ENCODE assay signal across 1 cellular context in genomic region chr12:92928962-92929915, GRCh38.
TF ChIP-seq lines count a peak whose summit lies in the region.

Gene EEA1, minus strand, starts transcription at chr12:92929295. Its CDS starts 229 bp downstream, at chr12:92929066.

TF ChIP-seq in K562, 482 proteins besides CTCF, POLR2A, EP300 and RAD21 (continued from another document and continues in another):
- TF ChIP-seq ERF (CRISPR knock-in tag; IDR thresholded peaks at IDR 0.05) = peak; percentile 81; the same call in 1 of the 2 replicates
- TF ChIP-seq ZNF589 (CRISPR knock-in tag; IDR thresholded peaks at IDR 0.05; ENCODE audit: low read depth) = peak; percentile 73; the same call in 1 of the 2 replicates
- TF ChIP-seq ZNF583 (CRISPR knock-in tag; IDR thresholded peaks at IDR 0.05) = no peak
- no peak for TF ChIP-seq ZNF785 (CRISPR knock-in tag; IDR thresholded peaks at IDR 0.05)
- TF ChIP-seq COPS2 (conservative IDR thresholded peaks at IDR 0.05) = no peak
- peak; percentile 51; the same call in 1 of the 2 replicates for TF ChIP-seq FOXK1 (CRISPR knock-in tag; IDR thresholded peaks at IDR 0.05; ENCODE audit: borderline replicate concordance)
- TF ChIP-seq U2AF2 (optimal IDR thresholded peaks at IDR 0.05; ENCODE audit: low read depth, low read length) = no peak
- no peak for TF ChIP-seq HDGF (IDR thresholded peaks at IDR 0.05)
- no peak for TF ChIP-seq HMG20A (CRISPR knock-in tag; conservative IDR thresholded peaks at IDR 0.05)
- no peak for TF ChIP-seq ZNF143 (CRISPR knock-in tag; IDR thresholded peaks at IDR 0.05)
- no peak for TF ChIP-seq ZNF146 (CRISPR knock-in tag; IDR thresholded peaks at IDR 0.05; ENCODE audit: unreplicated experiment)
- no peak for TF ChIP-seq ZNF124 (CRISPR knock-in tag; IDR thresholded peaks at IDR 0.05)
- no peak for TF ChIP-seq TSHZ1 (CRISPR knock-in tag; IDR thresholded peaks at IDR 0.05)
- TF ChIP-seq, protein P1, sequence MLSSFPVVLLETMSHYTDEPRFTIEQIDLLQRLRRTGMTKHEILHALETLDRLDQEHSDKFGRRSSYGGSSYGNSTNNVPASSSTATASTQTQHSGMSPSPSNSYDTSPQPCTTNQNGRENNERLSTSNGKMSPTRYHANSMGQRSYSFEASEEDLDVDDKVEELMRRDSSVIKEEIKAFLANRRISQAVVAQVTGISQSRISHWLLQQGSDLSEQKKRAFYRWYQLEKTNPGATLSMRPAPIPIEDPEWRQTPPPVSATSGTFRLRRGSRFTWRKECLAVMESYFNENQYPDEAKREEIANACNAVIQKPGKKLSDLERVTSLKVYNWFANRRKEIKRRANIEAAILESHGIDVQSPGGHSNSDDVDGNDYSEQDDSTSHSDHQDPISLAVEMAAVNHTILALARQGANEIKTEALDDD (IDR thresholded peaks at IDR 0.05) = peak; percentile 65
- no peak for TF ChIP-seq DDX20 (tag; IDR thresholded peaks at IDR 0.05; ENCODE audit: low read depth)
- no peak; the same call in 1 of the 2 replicates for TF ChIP-seq KHSRP (IDR thresholded peaks at IDR 0.05)
- TF ChIP-seq, protein P2, sequence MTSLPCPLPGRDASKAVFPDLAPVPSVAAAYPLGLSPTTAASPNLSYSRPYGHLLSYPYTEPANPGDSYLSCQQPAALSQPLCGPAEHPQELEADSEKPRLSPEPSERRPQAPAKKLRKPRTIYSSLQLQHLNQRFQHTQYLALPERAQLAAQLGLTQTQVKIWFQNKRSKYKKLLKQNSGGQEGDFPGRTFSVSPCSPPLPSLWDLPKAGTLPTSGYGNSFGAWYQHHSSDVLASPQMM (CRISPR knock-in tag; IDR thresholded peaks at IDR 0.05) = no peak
- TF ChIP-seq ILK (tag; IDR thresholded peaks at IDR 0.05; ENCODE audit: borderline replicate concordance, low read depth) = no peak
- no peak for TF ChIP-seq NR3C1 (CRISPR knock-in tag; IDR thresholded peaks at IDR 0.05)
- no peak for TF ChIP-seq RFX5 (IDR thresholded peaks at IDR 0.05; ENCODE audit: low read depth, low read length)
- TF ChIP-seq SP2 (IDR thresholded peaks at IDR 0.05; ENCODE audit: extremely low read depth, low read depth, low read length, poor library complexity, severe bottlenecking) = peak; percentile 46
- TF ChIP-seq C11orf30 (IDR thresholded peaks at IDR 0.05; ENCODE audit: low read depth) = peak; percentile 91
- no peak for TF ChIP-seq CUX1 (CRISPR knock-in tag; IDR thresholded peaks at IDR 0.05)
- TF ChIP-seq ZNF133 (CRISPR knock-in tag; IDR thresholded peaks at IDR 0.05) = no peak
- no peak for TF ChIP-seq GABPB2 (CRISPR knock-in tag; conservative IDR thresholded peaks at IDR 0.05)
- TF ChIP-seq TFAP4 (CRISPR knock-in tag; IDR thresholded peaks at IDR 0.05; ENCODE audit: borderline replicate concordance) = peak; percentile 83
- TF ChIP-seq TOE1 (IDR thresholded peaks at IDR 0.05; ENCODE audit: borderline replicate concordance) = peak; percentile 36; the same call in 1 of the 2 replicates
- peak; percentile 78; the same call in 1 of the 2 replicates for TF ChIP-seq TOE1 (CRISPR knock-in tag; IDR thresholded peaks at IDR 0.05; ENCODE audit: borderline replicate concordance, low read depth)
- TF ChIP-seq, protein P3, sequence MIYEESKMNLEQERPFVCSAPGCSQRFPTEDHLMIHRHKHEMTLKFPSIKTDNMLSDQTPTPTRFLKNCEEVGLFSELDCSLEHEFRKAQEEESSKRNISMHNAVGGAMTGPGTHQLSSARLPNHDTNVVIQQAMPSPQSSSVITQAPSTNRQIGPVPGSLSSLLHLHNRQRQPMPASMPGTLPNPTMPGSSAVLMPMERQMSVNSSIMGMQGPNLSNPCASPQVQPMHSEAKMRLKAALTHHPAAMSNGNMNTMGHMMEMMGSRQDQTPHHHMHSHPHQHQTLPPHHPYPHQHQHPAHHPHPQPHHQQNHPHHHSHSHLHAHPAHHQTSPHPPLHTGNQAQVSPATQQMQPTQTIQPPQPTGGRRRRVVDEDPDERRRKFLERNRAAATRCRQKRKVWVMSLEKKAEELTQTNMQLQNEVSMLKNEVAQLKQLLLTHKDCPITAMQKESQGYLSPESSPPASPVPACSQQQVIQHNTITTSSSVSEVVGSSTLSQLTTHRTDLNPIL (CRISPR knock-in tag; IDR thresholded peaks at IDR 0.05) = no peak
- no peak for TF ChIP-seq CHD1 (IDR thresholded peaks at IDR 0.05; ENCODE audit: low read length)
- TF ChIP-seq OTX1 (CRISPR knock-in tag; IDR thresholded peaks at IDR 0.05) = no peak
- no peak for TF ChIP-seq MYNN (IDR thresholded peaks at IDR 0.05)
- no peak for TF ChIP-seq MYNN (CRISPR knock-in tag; IDR thresholded peaks at IDR 0.05)
- no peak for TF ChIP-seq XRCC3 (IDR thresholded peaks at IDR 0.05)
- TF ChIP-seq, protein P4, sequence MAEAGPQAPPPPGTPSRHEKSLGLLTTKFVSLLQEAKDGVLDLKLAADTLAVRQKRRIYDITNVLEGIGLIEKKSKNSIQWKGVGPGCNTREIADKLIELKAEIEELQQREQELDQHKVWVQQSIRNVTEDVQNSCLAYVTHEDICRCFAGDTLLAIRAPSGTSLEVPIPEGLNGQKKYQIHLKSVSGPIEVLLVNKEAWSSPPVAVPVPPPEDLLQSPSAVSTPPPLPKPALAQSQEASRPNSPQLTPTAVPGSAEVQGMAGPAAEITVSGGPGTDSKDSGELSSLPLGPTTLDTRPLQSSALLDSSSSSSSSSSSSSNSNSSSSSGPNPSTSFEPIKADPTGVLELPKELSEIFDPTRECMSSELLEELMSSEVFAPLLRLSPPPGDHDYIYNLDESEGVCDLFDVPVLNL (CRISPR knock-in tag; IDR thresholded peaks at IDR 0.05; ENCODE audit: low read depth) = 0 out of 2 replicates have a peak, but pooled peaks have one; percentile 53
- no peak for TF ChIP-seq RAD51 (IDR thresholded peaks at IDR 0.05; ENCODE audit: borderline replicate concordance, low read depth)
- TF ChIP-seq JUNB (CRISPR knock-in tag; conservative IDR thresholded peaks at IDR 0.05) = no peak
- TF ChIP-seq, protein P5, sequence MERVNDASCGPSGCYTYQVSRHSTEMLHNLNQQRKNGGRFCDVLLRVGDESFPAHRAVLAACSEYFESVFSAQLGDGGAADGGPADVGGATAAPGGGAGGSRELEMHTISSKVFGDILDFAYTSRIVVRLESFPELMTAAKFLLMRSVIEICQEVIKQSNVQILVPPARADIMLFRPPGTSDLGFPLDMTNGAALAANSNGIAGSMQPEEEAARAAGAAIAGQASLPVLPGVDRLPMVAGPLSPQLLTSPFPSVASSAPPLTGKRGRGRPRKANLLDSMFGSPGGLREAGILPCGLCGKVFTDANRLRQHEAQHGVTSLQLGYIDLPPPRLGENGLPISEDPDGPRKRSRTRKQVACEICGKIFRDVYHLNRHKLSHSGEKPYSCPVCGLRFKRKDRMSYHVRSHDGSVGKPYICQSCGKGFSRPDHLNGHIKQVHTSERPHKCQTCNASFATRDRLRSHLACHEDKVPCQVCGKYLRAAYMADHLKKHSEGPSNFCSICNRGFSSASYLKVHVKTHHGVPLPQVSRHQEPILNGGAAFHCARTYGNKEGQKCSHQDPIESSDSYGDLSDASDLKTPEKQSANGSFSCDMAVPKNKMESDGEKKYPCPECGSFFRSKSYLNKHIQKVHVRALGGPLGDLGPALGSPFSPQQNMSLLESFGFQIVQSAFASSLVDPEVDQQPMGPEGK (CRISPR knock-in tag; IDR thresholded peaks at IDR 0.05; ENCODE audit: borderline replicate concordance) = no peak
- no peak for TF ChIP-seq MECOM (CRISPR knock-in tag; IDR thresholded peaks at IDR 0.05)
- TF ChIP-seq ZNF165 (CRISPR knock-in tag; IDR thresholded peaks at IDR 0.05; ENCODE audit: borderline replicate concordance) = no peak
- TF ChIP-seq CBFA2T2 (conservative IDR thresholded peaks at IDR 0.05) = no peak
- TF ChIP-seq POLR2AphosphoS2 (IDR thresholded peaks at IDR 0.05; ENCODE audit: low read length) = no peak
- TF ChIP-seq, protein P6, sequence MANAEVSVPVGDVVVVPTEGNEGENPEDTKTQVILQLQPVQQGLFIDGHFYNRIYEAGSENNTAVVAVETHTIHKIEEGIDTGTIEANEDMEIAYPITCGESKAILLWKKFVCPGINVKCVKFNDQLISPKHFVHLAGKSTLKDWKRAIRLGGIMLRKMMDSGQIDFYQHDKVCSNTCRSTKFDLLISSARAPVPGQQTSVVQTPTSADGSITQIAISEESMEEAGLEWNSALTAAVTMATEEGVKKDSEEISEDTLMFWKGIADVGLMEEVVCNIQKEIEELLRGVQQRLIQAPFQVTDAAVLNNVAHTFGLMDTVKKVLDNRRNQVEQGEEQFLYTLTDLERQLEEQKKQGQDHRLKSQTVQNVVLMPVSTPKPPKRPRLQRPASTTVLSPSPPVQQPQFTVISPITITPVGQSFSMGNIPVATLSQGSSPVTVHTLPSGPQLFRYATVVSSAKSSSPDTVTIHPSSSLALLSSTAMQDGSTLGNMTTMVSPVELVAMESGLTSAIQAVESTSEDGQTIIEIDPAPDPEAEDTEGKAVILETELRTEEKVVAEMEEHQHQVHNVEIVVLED (CRISPR knock-in tag; IDR thresholded peaks at IDR 0.05) = peak; percentile 93
- no peak for TF ChIP-seq SMAD2 (IDR thresholded peaks at IDR 0.05; ENCODE audit: low read depth, low read length)
- TF ChIP-seq E2F8 (IDR thresholded peaks at IDR 0.05; ENCODE audit: low read depth, partially characterized antibody) = peak; percentile 33
- TF ChIP-seq IFI16 (CRISPR knock-in tag; IDR thresholded peaks at IDR 0.05) = no peak
